5 cellular contexts compared by ENCODE assay signal in genomic region chr5:29380029-29380428, GRCh38.
"Had no signal": no experiment of that assay in that cellular context is flagged by ENCODE, and none has a peak within 500 bp of the region (broad histone marks: within the 10 kb centered on the region; RNA-seq: fewer than 3 reads in every experiment).

No MANE protein-coding gene starts in this region.

- H3K4me3 ChIP-seq: GM23338, K562 had no signal

- H2AFZ ChIP-seq: GM23338 had no signal

- H3K4me2 ChIP-seq: GM23338 had no signal

- DNase-seq: H9, HCEC 1CT, IMR-90 had no signal
